In genomic region chr14:69600304-69600891, GRCh38 we compare ENCODE assay signal across 1 cellular context.
TF ChIP-seq lines count a peak whose summit lies in the region.

No MANE protein-coding gene starts in this region.

TF ChIP-seq in GM23338, 12 proteins besides CTCF, POLR2A, EP300 and RAD21 (continued from another document):
- TF ChIP-seq ZNF462 (CRISPR knock-in tag; IDR thresholded peaks at IDR 0.05): no peak
- TF ChIP-seq CREB1 (CRISPR knock-in tag; IDR thresholded peaks at IDR 0.05; ENCODE audit: low read depth): no peak
- TF ChIP-seq STAT1 (IDR thresholded peaks at IDR 0.05; ENCODE audit: unreplicated experiment): no peak
